ENCODE assay signal across 1 cellular context in genomic region chr1:183476081-183476480, GRCh38.
TF ChIP-seq lines count a peak whose summit lies in the region.

No MANE protein-coding gene starts in this region.

TF ChIP-seq in K562, 482 proteins besides CTCF, POLR2A, EP300 and RAD21 (continued from another document):
- no peak for TF ChIP-seq SETDB1 (IDR thresholded peaks at IDR 0.05; ENCODE audit: low read length)
- TF ChIP-seq MAFF (IDR thresholded peaks at IDR 0.05; ENCODE audit: low read length) = peak; percentile 88
- TF ChIP-seq HNRNPH1 (optimal IDR thresholded peaks at IDR 0.05; ENCODE audit: low read depth, low read length) = no peak
- peak; percentile 62 for TF ChIP-seq SMARCA4 (IDR thresholded peaks at IDR 0.05)
- TF ChIP-seq MYBL2 (IDR thresholded peaks at IDR 0.05; ENCODE audit: low read depth) = no peak
- TF ChIP-seq MYBL2 (CRISPR knock-in tag; IDR thresholded peaks at IDR 0.05; ENCODE audit: borderline replicate concordance) = no peak
- peak; percentile 49; the same call in 1 of the 2 replicates for TF ChIP-seq SOX6 (IDR thresholded peaks at IDR 0.05)
- TF ChIP-seq SAP30 (IDR thresholded peaks at IDR 0.05; ENCODE audit: borderline replicate concordance, insufficient read depth, low read depth, low read length, poor library complexity, severe bottlenecking) = no peak
- peak; percentile 31; the same call in 1 of the 2 replicates for TF ChIP-seq RFX1 (IDR thresholded peaks at IDR 0.05)
- no peak for TF ChIP-seq HMBOX1 (IDR thresholded peaks at IDR 0.05)
- peak; percentile 81; the same call in 1 of the 2 replicates for TF ChIP-seq ESRRA (IDR thresholded peaks at IDR 0.05; ENCODE audit: borderline replicate concordance, low read depth)
- peak; percentile 24; the same call in 1 of the 2 replicates for TF ChIP-seq EP400 (IDR thresholded peaks at IDR 0.05)
- peak; percentile 81 for TF ChIP-seq MAFK (IDR thresholded peaks at IDR 0.05; ENCODE audit: low read length)
- TF ChIP-seq C11orf30 (IDR thresholded peaks at IDR 0.05; ENCODE audit: low read depth) = peak; percentile 90
